ENCODE assay signal across 19 cellular contexts in the genomic region with DNA sequence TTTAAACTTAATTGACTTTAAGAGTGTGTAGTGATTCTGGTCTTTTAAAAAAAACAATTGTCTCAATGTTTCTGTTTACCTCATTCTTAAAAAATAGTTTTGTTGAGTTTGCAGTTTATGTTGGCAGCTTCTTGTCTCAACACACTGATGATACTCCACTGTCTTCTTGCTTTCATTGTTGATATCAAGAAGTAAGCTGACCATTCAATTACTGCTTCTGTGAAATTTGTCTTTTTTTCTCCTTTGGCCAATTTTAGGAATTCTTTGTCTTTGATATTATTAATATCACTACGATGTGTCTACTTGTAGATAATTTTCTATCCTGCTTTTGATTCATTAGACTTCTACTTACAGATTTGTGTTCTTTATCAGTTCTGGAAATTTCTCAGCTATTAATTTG. TPM values are rescaled to one million over a fixed set of nuclear protein-coding genes. Genes with fewer than 3 reads are reported as not detected.
A peak's percentile ranks its signal among the peaks of the same experiment; 100 is the strongest.
DNase-seq lines count a peak whose midpoint lies in the region; ATAC-seq and TF ChIP-seq lines count a peak whose summit lies in the region.
"Had no signal": no experiment of that assay in that cellular context is flagged by ENCODE, and none has a peak within 500 bp of the region (broad histone marks: within the 10 kb centered on the region; RNA-seq: fewer than 3 reads in every experiment).

No MANE protein-coding gene starts in this region.

- H3K4me1 ChIP-seq in CD4-positive, alpha-beta memory T cell (ENCODE audit: insufficient read depth, low read length): peaks cover 41% of the 10 kb centered on the region

- no peak for TF ChIP-seq CTCF in foreskin fibroblast (IDR thresholded peaks at IDR 0.05; ENCODE audit: low read depth, low read length)

- H3K27ac ChIP-seq in CD4-positive, alpha-beta memory T cell (ENCODE audit: low read depth, low read length): no peak overlapping the region
- H3K27ac ChIP-seq in caudate nucleus (ENCODE audit: low read depth, low read length): peak overlapping the region; percentile 4
- H3K27ac ChIP-seq: BLaER1 treated with 17β-estradiol and CSF1 and Interleukin-3, amounts not matched to agents 10 nM and 100 nM had no signal

- peak overlapping the region; percentile 51 for H3K4me3 Mint-ChIP-seq in activated naive CD4-positive, alpha-beta T cell treated with anti-CD3 and anti-CD28 coated beads, Interleukin-2, amount 50 U/mL, for 24 hours
- H3K4me3 Mint-ChIP-seq in activated naive CD4-positive, alpha-beta T cell treated with anti-CD3 and anti-CD28 coated beads for 36 hours: no peak overlapping the region
- peak overlapping the region in 1 of 8 donors; percentile 22 for H3K4me3 Mint-ChIP-seq in CD4-positive, alpha-beta memory T cell
- peak overlapping the region in 2 of 8 donors; percentile 5 to 7 for H3K4me3 Mint-ChIP-seq in naive B cell

- no peak for DNase-seq in activated naive CD4-positive, alpha-beta T cell treated with anti-CD3 and anti-CD28 coated beads for 36 hours
- DNase-seq in CD4-positive, alpha-beta memory T cell: no peak
- no peak for DNase-seq in caudate nucleus (lab: John Stamatoyannopoulos, UW)
- DNase-seq in naive B cell: no peak
- DNase-seq in putamen (ENCODE audit: low spot score): no peak
- no peak for DNase-seq in foreskin fibroblast
- no peak for DNase-seq in posterior cingulate gyrus
- DNase-seq: DMS79 treated with DMSO at 0.1 percent for 48 hours, H7, Kasumi-1, MM.1S, NCI-H1092, NCI-H1436 treated with DMSO at 0.1 percent for 48 hours, NCI-H2029, NCI-H345, NCI-H524 treated with DMSO at 0.1 percent for 48 hours, SHP77 had no signal

- H3K27ac Mint-ChIP-seq in activated naive CD4-positive, alpha-beta T cell treated with anti-CD3 and anti-CD28 coated beads, Interleukin-2, amount 50 U/mL, for 24 hours: peak overlapping the region; percentile 35
- H3K27ac Mint-ChIP-seq in activated naive CD4-positive, alpha-beta T cell treated with anti-CD3 and anti-CD28 coated beads for 36 hours: no peak overlapping the region
- peak overlapping the region in 6 of 7 donors; percentile 7 to 75 (median 52) for H3K27ac Mint-ChIP-seq in CD4-positive, alpha-beta memory T cell
- H3K27ac Mint-ChIP-seq in naive B cell: peak overlapping the region in 4 of 6 donors; percentile 40 to 90 (median 56)

- POLR2A ChIA-PET in CD4-positive, alpha-beta memory T cell (lab: Charles Lee; ENCODE audit: partially characterized antibody): no interaction called here

- H3K36me3 Mint-ChIP-seq in activated naive CD4-positive, alpha-beta T cell treated with anti-CD3 and anti-CD28 coated beads, Interleukin-2, amount 50 U/mL, for 24 hours: peaks cover 6% of the 10 kb centered on the region
- peaks cover 5% of the 10 kb centered on the region for H3K36me3 Mint-ChIP-seq in activated naive CD4-positive, alpha-beta T cell treated with anti-CD3 and anti-CD28 coated beads for 36 hours (ENCODE audit: low read depth)
- H3K36me3 Mint-ChIP-seq in CD4-positive, alpha-beta memory T cell: peaks cover 10 to 14% of the 10 kb centered on the region in 2 donors
- peaks cover 0 to 6% of the 10 kb centered on the region in 2 donors for H3K36me3 Mint-ChIP-seq in naive B cell

- no peak overlapping the region for H3K4me3 ChIP-seq in CD4-positive, alpha-beta memory T cell (ENCODE audit: low read length in 2 of 2)
- no peak overlapping the region for H3K4me3 ChIP-seq in foreskin fibroblast (ENCODE audit: low read depth in 1 of 2, low read length in 2 of 2)
- H3K4me3 ChIP-seq: BLaER1 treated with 17β-estradiol and CSF1 and Interleukin-3, amounts not matched to agents 10 nM and 100 nM had no signal

- intact Hi-C loops in activated naive CD4-positive, alpha-beta T cell treated with anti-CD3 and anti-CD28 coated beads for 36 hours (cut with micrococcal nuclease): no loop called here
- intact Hi-C loops in CD4-positive, alpha-beta memory T cell (cut with micrococcal nuclease): no loop called here
- intact Hi-C loops in posterior cingulate gyrus (cut with DNase I): no loop called here

- no peaks in the 10 kb centered on the region for H3K36me3 ChIP-seq in CD4-positive, alpha-beta memory T cell (ENCODE audit: insufficient read depth, low read length)

- ATAC-seq in naive B cell (ENCODE audit: low read depth in 2 of 2): no peak

- H3K9me3 ChIP-seq in CD4-positive, alpha-beta memory T cell (ENCODE audit: control insufficient read depth in 1 of 2, low read length in 2 of 2): no peaks in the 10 kb centered on the region

- peaks cover 70% of the 10 kb centered on the region for H3K4me1 Mint-ChIP-seq in activated naive CD4-positive, alpha-beta T cell treated with anti-CD3 and anti-CD28 coated beads, Interleukin-2, amount 50 U/mL, for 24 hours
- H3K4me1 Mint-ChIP-seq in activated naive CD4-positive, alpha-beta T cell treated with anti-CD3 and anti-CD28 coated beads for 36 hours (ENCODE audit: low read depth): peaks cover 55% of the 10 kb centered on the region
- H3K4me1 Mint-ChIP-seq in CD4-positive, alpha-beta memory T cell: peaks cover 43 to 91% (median 60%) of the 10 kb centered on the region in 4 donors
- H3K4me1 Mint-ChIP-seq in naive B cell: peaks cover 39 to 77% (median 57%) of the 10 kb centered on the region in 3 donors

- H3K9me3 Mint-ChIP-seq in activated naive CD4-positive, alpha-beta T cell treated with anti-CD3 and anti-CD28 coated beads, Interleukin-2, amount 50 U/mL, for 24 hours: no peaks in the 10 kb centered on the region
- no peaks in the 10 kb centered on the region for H3K9me3 Mint-ChIP-seq in activated naive CD4-positive, alpha-beta T cell treated with anti-CD3 and anti-CD28 coated beads for 36 hours
- H3K9me3 Mint-ChIP-seq in CD4-positive, alpha-beta memory T cell: no peaks in the 10 kb centered on the region
- H3K9me3 Mint-ChIP-seq in naive B cell: no peaks in the 10 kb centered on the region

- CTCF ChIA-PET in activated naive CD4-positive, alpha-beta T cell treated with anti-CD3 and anti-CD28 coated beads for 36 hours (lab: Charles Lee): no interaction called here
- CTCF ChIA-PET in CD4-positive, alpha-beta memory T cell (lab: Charles Lee; ENCODE audit: partially characterized antibody): no interaction called here

- H3K27me3 ChIP-seq in CD4-positive, alpha-beta memory T cell (ENCODE audit: insufficient read depth, low read length): no peaks in the 10 kb centered on the region
- H3K27me3 ChIP-seq: BLaER1 treated with 17β-estradiol and CSF1 and Interleukin-3, amounts not matched to agents 10 nM and 100 nM had no signal

- H3K27me3 Mint-ChIP-seq in activated naive CD4-positive, alpha-beta T cell treated with anti-CD3 and anti-CD28 coated beads, Interleukin-2, amount 50 U/mL, for 24 hours: no peaks in the 10 kb centered on the region
- H3K27me3 Mint-ChIP-seq in activated naive CD4-positive, alpha-beta T cell treated with anti-CD3 and anti-CD28 coated beads for 36 hours (ENCODE audit: low read depth): no peaks in the 10 kb centered on the region
- no peaks in the 10 kb centered on the region for H3K27me3 Mint-ChIP-seq in CD4-positive, alpha-beta memory T cell
- H3K27me3 Mint-ChIP-seq in naive B cell: no peaks in the 10 kb centered on the region

RNA-seq across cellular contexts. Expression of a gene that starts 31.4 kb away (rescaled TPM):
- 10 to 100 TPM; 66.6 to 68.4 TPM for total RNA-seq in activated naive CD4-positive, alpha-beta T cell treated with anti-CD3 and anti-CD28 coated beads for 36 hours
- total RNA-seq in CD4-positive, alpha-beta memory T cell: 10 to 100 TPM; 80.4 to 97.4 TPM
- polyA plus RNA-seq in CD4-positive, alpha-beta memory T cell: 10 to 100 TPM; 29.1 to 39.4 TPM
- 10 to 100 TPM; 37.4 to 47.7 (median 41.8) TPM for polyA plus RNA-seq in naive B cell (ENCODE audit: low read depth in 6 of 6)

RNA-seq across cellular contexts. Expression of a gene that starts 58.9 kb away (rescaled TPM):
- 10 to 100 TPM; 30.7 to 32.8 TPM for total RNA-seq in activated naive CD4-positive, alpha-beta T cell treated with anti-CD3 and anti-CD28 coated beads for 36 hours
- total RNA-seq in CD4-positive, alpha-beta memory T cell: 10 to 100 TPM; 19.1 to 23.7 TPM
- 10 to 100 TPM; 34.1 to 37.4 TPM for polyA plus RNA-seq in CD4-positive, alpha-beta memory T cell
- 10 to 100 TPM; 17.6 to 30.6 (median 27.5) TPM for polyA plus RNA-seq in naive B cell (ENCODE audit: low read depth in 6 of 6)

RNA-seq across cellular contexts. Expression of a gene that starts 59.0 kb away (rescaled TPM):
- 1 to 10 TPM; 3.1 to 4.4 TPM for total RNA-seq in activated naive CD4-positive, alpha-beta T cell treated with anti-CD3 and anti-CD28 coated beads for 36 hours
- total RNA-seq in CD4-positive, alpha-beta memory T cell: 1 to 10 TPM; 7.8 to 8.2 TPM
- polyA plus RNA-seq in CD4-positive, alpha-beta memory T cell: 10 to 100 TPM in 1 of 2 donors, 1 to 10 TPM in 1; 5.4 to 10.8 TPM
- polyA plus RNA-seq in naive B cell (ENCODE audit: low read depth in 6 of 6): 1 to 10 TPM in 5 of 6 donors, not detected in 1; 1.5 to 5.4 (median 3.0) TPM
